13 cellular contexts compared by ENCODE assay signal in the genomic region with DNA sequence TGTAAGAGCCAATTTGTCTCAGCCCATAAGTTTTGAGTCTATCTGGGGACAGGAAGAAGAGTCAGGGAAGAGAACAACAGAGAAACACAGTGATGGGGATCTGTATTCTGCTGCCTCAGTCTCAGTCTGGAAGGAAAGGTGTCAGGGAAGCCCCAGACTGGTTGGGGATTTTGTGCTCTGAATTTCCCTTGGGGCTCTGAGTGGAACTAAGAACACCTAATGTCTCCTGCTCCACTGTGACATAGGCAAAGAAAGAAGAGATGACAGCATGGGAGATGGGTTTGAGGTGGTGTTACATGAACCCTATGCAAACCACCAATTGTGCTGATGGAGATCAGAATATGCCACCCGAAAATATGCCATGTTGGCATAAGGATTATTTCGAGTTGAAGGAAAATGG.
DNase-seq lines count a peak whose midpoint lies in the region; ATAC-seq and TF ChIP-seq lines count a peak whose summit lies in the region.
"Had no signal": no experiment of that assay in that cellular context is flagged by ENCODE, and none has a peak within 500 bp of the region (broad histone marks: within the 10 kb centered on the region; RNA-seq: fewer than 3 reads in every experiment).

No MANE protein-coding gene starts in this region.

- no peaks in the 10 kb centered on the region for H3K79me1 ChIP-seq in mesenchymal stem cell (replicated peaks; ENCODE audit: low read length, poor library complexity, severe bottlenecking)

- no peak overlapping the region for H2BK120ac ChIP-seq in mesenchymal stem cell (ENCODE audit: low read depth, low read length)

- H2BK5ac ChIP-seq in mesenchymal stem cell (ENCODE audit: low read depth, low read length, poor library complexity, severe bottlenecking), result no peak overlapping the region

- H3K14ac ChIP-seq in mesenchymal stem cell (ENCODE audit: low read length in 2 of 2), result no peak overlapping the region

- H3K4me3 ChIP-seq in mesenchymal stem cell (ENCODE audit: insufficient read depth in 1 of 2, low read depth in 1 of 2, low read length in 2 of 2), result no peak overlapping the region
- H3K4me3 ChIP-seq in neural progenitor cell, result no peak overlapping the region
- H3K4me3 ChIP-seq: A549 had no signal

- no peaks in the 10 kb centered on the region for H4K20me1 ChIP-seq in neural progenitor cell (ENCODE audit: low read depth)

- H3K23ac ChIP-seq in mesenchymal stem cell (ENCODE audit: low read length in 2 of 2), result no peak overlapping the region

- H3K9me3 ChIP-seq in mesenchymal stem cell (ENCODE audit: control insufficient read depth, low read length) (no peaks in the 10 kb centered on the region), neural progenitor cell (ENCODE audit: low read depth) (no peaks in the 10 kb centered on the region)
- H3K9me3 ChIP-seq: A549 had no signal

- H3K27me3 ChIP-seq in mesenchymal stem cell (ENCODE audit: control insufficient read depth in 1 of 2, insufficient read depth in 1 of 2, low read length in 2 of 2), result peaks cover 0 to 8% of the 10 kb centered on the region in 2 experiments
- H3K27me3 ChIP-seq in neural progenitor cell, result no peaks in the 10 kb centered on the region

- H2AK5ac ChIP-seq in mesenchymal stem cell (ENCODE audit: low read length, severe bottlenecking), result no peak overlapping the region

- ATAC-seq in GM21360 (IDR thresholded peaks at IDR 0.05; ENCODE audit: unreplicated experiment) (peak; percentile 77), HG02885 (IDR thresholded peaks at IDR 0.05; ENCODE audit: poor library complexity, unreplicated experiment) (peak; percentile 69), Right ventricle myocardium inferior (no peak), GM18519 (IDR thresholded peaks at IDR 0.05; ENCODE audit: low FRiP score, unreplicated experiment) (no peak)
- ATAC-seq: A549 had no signal

- H2AFZ ChIP-seq in mesenchymal stem cell (ENCODE audit: low read depth, low read length) (no peak overlapping the region), neural progenitor cell (replicated peaks) (no peak overlapping the region)

- H3K36me3 Mint-ChIP-seq in activated CD4-positive, alpha-beta memory T cell treated with anti-CD3 and anti-CD28 coated beads for 36 hours, result no peaks in the 10 kb centered on the region
- H3K36me3 Mint-ChIP-seq in activated CD4-positive, alpha-beta memory T cell treated with anti-CD3 and anti-CD28 coated beads, Interleukin-2, amount 10 ng/mL, durations not matched to agents 7 days and 5 days (ENCODE audit: low read depth), result no peaks in the 10 kb centered on the region
- H3K36me3 Mint-ChIP-seq in neural progenitor cell, result no peaks in the 10 kb centered on the region
- H3K36me3 Mint-ChIP-seq: type B pancreatic cell had no signal

- H2BK15ac ChIP-seq in mesenchymal stem cell (ENCODE audit: low read depth, poor library complexity, severe bottlenecking), result no peak overlapping the region

- H2BK12ac ChIP-seq in mesenchymal stem cell (ENCODE audit: low read length in 2 of 2), result no peak overlapping the region

- H3K4ac ChIP-seq in mesenchymal stem cell (ENCODE audit: low read depth in 1 of 2, low read length in 2 of 2), result no peak overlapping the region

- CTCF ChIA-PET in activated CD4-positive, alpha-beta memory T cell treated with anti-CD3 and anti-CD28 coated beads for 36 hours (lab: Charles Lee), result no interaction called here
- CTCF ChIA-PET in activated CD4-positive, alpha-beta memory T cell treated with anti-CD3 and anti-CD28 coated beads, Interleukin-2, amount 10 ng/mL, durations not matched to agents 7 days and 5 days (lab: Charles Lee), result no interaction called here

- peak overlapping the region; percentile 5 for H4K8ac ChIP-seq in mesenchymal stem cell (ENCODE audit: low read length)

- H3K4me3 Mint-ChIP-seq in activated CD4-positive, alpha-beta memory T cell treated with anti-CD3 and anti-CD28 coated beads for 36 hours, result no peak overlapping the region
- no peak overlapping the region for H3K4me3 Mint-ChIP-seq in activated CD4-positive, alpha-beta memory T cell treated with anti-CD3 and anti-CD28 coated beads, Interleukin-2, amount 10 ng/mL, durations not matched to agents 7 days and 5 days
- no peak overlapping the region for H3K4me3 Mint-ChIP-seq in neural progenitor cell
- H3K4me3 Mint-ChIP-seq: type B pancreatic cell had no signal

- WGBS in mesenchymal stem cell, result 90% methylated on average over 2 of the region's 2 CpGs

- H4K91ac ChIP-seq in mesenchymal stem cell (ENCODE audit: low read length), result no peak overlapping the region

- H3K9ac ChIP-seq in mesenchymal stem cell (ENCODE audit: low read length) (no peak overlapping the region), neural progenitor cell (no peak overlapping the region)

- intact Hi-C loops in activated CD4-positive, alpha-beta memory T cell treated with anti-CD3 and anti-CD28 coated beads for 36 hours (cut with micrococcal nuclease), result no loop called here
- intact Hi-C loops in Right ventricle myocardium inferior (cut with DNase I), result no loop called here

- no peaks in the 10 kb centered on the region for H3K79me2 ChIP-seq in neural progenitor cell (ENCODE audit: low read depth)

- H3K36me3 ChIP-seq in mesenchymal stem cell (ENCODE audit: control insufficient read depth in 1 of 2, insufficient read depth in 2 of 2, low read depth in 1 of 2, low read length in 2 of 2) (no peaks in the 10 kb centered on the region), neural progenitor cell (no peaks in the 10 kb centered on the region)

- H3K4me1 Mint-ChIP-seq in activated CD4-positive, alpha-beta memory T cell treated with anti-CD3 and anti-CD28 coated beads for 36 hours (ENCODE audit: low read depth), result peaks cover 6% of the 10 kb centered on the region
- no peaks in the 10 kb centered on the region for H3K4me1 Mint-ChIP-seq in activated CD4-positive, alpha-beta memory T cell treated with anti-CD3 and anti-CD28 coated beads, Interleukin-2, amount 10 ng/mL, durations not matched to agents 7 days and 5 days
- peaks cover 21% of the 10 kb centered on the region for H3K4me1 Mint-ChIP-seq in neural progenitor cell

- H3K4me2 ChIP-seq in mesenchymal stem cell (ENCODE audit: low read length, poor library complexity, severe bottlenecking) (no peak overlapping the region), neural progenitor cell (no peak overlapping the region)
- H3K4me2 ChIP-seq: A549 had no signal

- no peak overlapping the region for H3K27ac Mint-ChIP-seq in activated CD4-positive, alpha-beta memory T cell treated with anti-CD3 and anti-CD28 coated beads for 36 hours
- no peak overlapping the region for H3K27ac Mint-ChIP-seq in activated CD4-positive, alpha-beta memory T cell treated with anti-CD3 and anti-CD28 coated beads, Interleukin-2, amount 10 ng/mL, durations not matched to agents 7 days and 5 days
- no peak overlapping the region for H3K27ac Mint-ChIP-seq in neural progenitor cell
- H3K27ac Mint-ChIP-seq: type B pancreatic cell had no signal

- H3K27ac ChIP-seq in mesenchymal stem cell (ENCODE audit: low read length, poor library complexity, severe bottlenecking), result no peak overlapping the region
- no peak overlapping the region for H3K27ac ChIP-seq in neural progenitor cell
- H3K27ac ChIP-seq: A549, epithelial cell of prostate had no signal

- no peaks in the 10 kb centered on the region for H3F3A ChIP-seq in neural progenitor cell (ENCODE audit: low read depth)

- H3K4me1 ChIP-seq in mesenchymal stem cell (ENCODE audit: control insufficient read depth, insufficient read depth, low read depth, low read length) (no peaks in the 10 kb centered on the region), neural progenitor cell (no peaks in the 10 kb centered on the region)
- H3K4me1 ChIP-seq: A549 had no signal

- POLR2A ChIA-PET in activated CD4-positive, alpha-beta memory T cell treated with anti-CD3 and anti-CD28 coated beads for 36 hours (lab: Charles Lee), result no interaction called here
- POLR2A ChIA-PET in activated CD4-positive, alpha-beta memory T cell treated with anti-CD3 and anti-CD28 coated beads, Interleukin-2, amount 10 ng/mL, durations not matched to agents 7 days and 5 days (lab: Charles Lee), result no interaction called here

- TF ChIP-seq CTCF in neural progenitor cell (IDR thresholded peaks at IDR 0.05), result no peak

- no peak overlapping the region for H3K18ac ChIP-seq in mesenchymal stem cell (ENCODE audit: low read depth in 1 of 2, low read length in 2 of 2)

- DNase-seq in activated CD4-positive, alpha-beta memory T cell treated with anti-CD3 and anti-CD28 coated beads for 36 hours, result peak; percentile 16
- DNase-seq in activated CD4-positive, alpha-beta memory T cell treated with anti-CD3 and anti-CD28 coated beads, Interleukin-2, amount 10 ng/mL, durations not matched to agents 7 days and 5 days, result no peak
- DNase-seq in mesenchymal stem cell, result no peak
- no peak for DNase-seq in neural progenitor cell (ENCODE audit: low spot score)
- no peak for DNase-seq in Right ventricle myocardium inferior (ENCODE audit: missing footprints)
- DNase-seq: NCI-H2081, SHP77 had no signal

- no peaks in the 10 kb centered on the region for H3K9me3 Mint-ChIP-seq in activated CD4-positive, alpha-beta memory T cell treated with anti-CD3 and anti-CD28 coated beads for 36 hours
- no peaks in the 10 kb centered on the region for H3K9me3 Mint-ChIP-seq in activated CD4-positive, alpha-beta memory T cell treated with anti-CD3 and anti-CD28 coated beads, Interleukin-2, amount 10 ng/mL, durations not matched to agents 7 days and 5 days
- no peaks in the 10 kb centered on the region for H3K9me3 Mint-ChIP-seq in neural progenitor cell

- no peaks in the 10 kb centered on the region for H3K27me3 Mint-ChIP-seq in activated CD4-positive, alpha-beta memory T cell treated with anti-CD3 and anti-CD28 coated beads for 36 hours
- H3K27me3 Mint-ChIP-seq in activated CD4-positive, alpha-beta memory T cell treated with anti-CD3 and anti-CD28 coated beads, Interleukin-2, amount 10 ng/mL, durations not matched to agents 7 days and 5 days, result peaks cover 2% of the 10 kb centered on the region
- H3K27me3 Mint-ChIP-seq in neural progenitor cell (ENCODE audit: insufficient read depth, low read depth), result peaks cover 8% of the 10 kb centered on the region
- H3K27me3 Mint-ChIP-seq: type B pancreatic cell had no signal

Comparison
In these comparisons a context has a peak if more than half of its experiments do, and no peak if none do; other contexts are left out.
1. ATAC-seq: peak in GM21360 (single experiment) and HG02885 (single experiment); none in Right ventricle myocardium inferior (single experiment) and GM18519 (single experiment).